Comparison of ENCODE assay signal across 1 cellular context in the genomic region with DNA sequence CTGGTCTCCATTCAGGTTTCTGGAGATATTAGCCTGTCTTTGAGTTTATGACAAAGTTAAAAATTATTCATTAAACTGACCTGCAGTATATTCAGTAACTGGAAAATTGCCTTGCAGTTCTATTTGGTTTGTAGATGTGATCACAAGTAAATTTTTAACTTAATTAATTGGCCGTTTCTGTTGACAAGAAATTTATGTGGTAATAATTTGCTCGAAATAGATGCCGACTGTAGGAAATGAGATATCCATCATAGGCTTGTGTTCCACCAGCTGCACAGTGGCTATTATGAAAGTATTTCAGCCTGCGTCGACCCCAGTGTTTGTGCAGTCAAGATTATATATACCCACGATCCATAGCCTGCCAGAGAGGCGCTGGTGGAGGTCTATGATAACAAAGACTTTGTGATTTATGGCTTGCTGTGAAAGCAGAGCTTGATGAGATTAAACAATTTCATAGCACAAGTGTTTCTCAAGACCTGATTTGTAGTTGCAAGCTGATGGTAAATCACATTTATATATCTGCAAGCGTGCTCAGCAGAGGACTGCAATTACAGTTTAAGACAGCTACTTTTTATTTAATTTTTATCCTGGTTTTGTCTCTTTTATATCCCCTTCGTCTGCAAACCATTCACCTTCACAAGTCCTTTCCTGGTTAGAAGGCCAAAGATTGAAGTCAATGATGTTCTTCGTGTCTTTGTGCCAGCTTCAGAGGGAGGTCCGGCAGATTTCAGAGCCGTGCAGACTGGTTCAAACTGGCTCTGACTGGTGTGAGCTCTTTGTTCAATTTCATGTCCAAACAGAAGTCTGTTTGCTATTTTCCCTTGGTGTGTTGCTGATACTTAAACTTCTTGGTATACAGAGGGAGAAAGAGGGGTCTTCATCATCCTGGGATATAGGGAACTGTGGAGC.
TF ChIP-seq lines count a peak whose summit lies in the region.

No MANE protein-coding gene starts in this region.

TF ChIP-seq in IMR-90, 13 proteins besides CTCF, POLR2A, EP300 and RAD21 (continued from another document):
- TF ChIP-seq CHD1 (IDR thresholded peaks at IDR 0.05; ENCODE audit: low read depth, low read length) (no peak), RCOR1 (IDR thresholded peaks at IDR 0.05; ENCODE audit: insufficient replicate concordance, low read length) (no peak), NFE2L2 (IDR thresholded peaks at IDR 0.05; ENCODE audit: low read depth, low read length) (no peak)
- TF ChIP-seq, protein P1, sequence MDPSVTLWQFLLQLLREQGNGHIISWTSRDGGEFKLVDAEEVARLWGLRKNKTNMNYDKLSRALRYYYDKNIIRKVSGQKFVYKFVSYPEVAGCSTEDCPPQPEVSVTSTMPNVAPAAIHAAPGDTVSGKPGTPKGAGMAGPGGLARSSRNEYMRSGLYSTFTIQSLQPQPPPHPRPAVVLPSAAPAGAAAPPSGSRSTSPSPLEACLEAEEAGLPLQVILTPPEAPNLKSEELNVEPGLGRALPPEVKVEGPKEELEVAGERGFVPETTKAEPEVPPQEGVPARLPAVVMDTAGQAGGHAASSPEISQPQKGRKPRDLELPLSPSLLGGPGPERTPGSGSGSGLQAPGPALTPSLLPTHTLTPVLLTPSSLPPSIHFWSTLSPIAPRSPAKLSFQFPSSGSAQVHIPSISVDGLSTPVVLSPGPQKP (IDR thresholded peaks at IDR 0.05; ENCODE audit: borderline replicate concordance, low read depth, low read length): no peak
